Comparison of ENCODE assay signal across 13 cellular contexts in genomic region chr4:75948822-75949444, GRCh38.
DNase-seq lines count a peak whose midpoint lies in the region; ATAC-seq and TF ChIP-seq lines count a peak whose summit lies in the region.
"Had no signal": no experiment of that assay in that cellular context is flagged by ENCODE, and none has a peak within 500 bp of the region (broad histone marks: within the 10 kb centered on the region; RNA-seq: fewer than 3 reads in every experiment).

No MANE protein-coding gene starts in this region.

- ATAC-seq in GM18502 (IDR thresholded peaks at IDR 0.05; ENCODE audit: poor library complexity, unreplicated experiment), result peak; percentile 88
- peak; percentile 27 for ATAC-seq in GM19468 (IDR thresholded peaks at IDR 0.05; ENCODE audit: extremely low read depth, unreplicated experiment)
- ATAC-seq in HG02943 (IDR thresholded peaks at IDR 0.05; ENCODE audit: low read depth, unreplicated experiment), result peak; percentile 55
- ATAC-seq: stimulated activated effector memory CD8-positive, alpha-beta T cell treated with anti-CD3 and anti-CD28 coated beads, Interleukin-12 subunit alpha, Interleukin-12 subunit beta, amount 100 ng/mL, for 72 hours had no signal

- no peak for TF ChIP-seq CTCF in VCaP (conservative IDR thresholded peaks at IDR 0.05)

- H3K27ac ChIP-seq in VCaP, result peak overlapping the region; percentile 61
- H3K27ac ChIP-seq: neural progenitor cell had no signal

- no peak for DNase-seq in Ammon's horn (ENCODE audit: low spot score)
- DNase-seq in NCI-H2196 (lab: John Stamatoyannopoulos, UW; ENCODE audit: unreplicated experiment), result no peak
- DNase-seq in stimulated activated CD4-positive, alpha-beta T cell treated with anti-CD3 and anti-CD28 coated beads, Interleukin-12 subunit alpha, Interleukin-12 subunit beta, amount 100 ng/mL, for 4 hours, result no peak
- DNase-seq in C1 segment of cervical spinal cord (lab: John Stamatoyannopoulos, UW), result no peak
- DNase-seq: activated gamma-delta T cell treated with Interleukin-2 at 50 U/mL for 16 hours; CD4-positive, CD25-positive, alpha-beta regulatory T cell; cerebellar nuclear complex had no signal

Comparison
In these comparisons a context has a peak if more than half of its experiments do, and no peak if none do; other contexts are left out.
1. ATAC-seq: peak in every context shown above with its lines; median percentile 88 in GM18502; 55 in HG02943; 27 in GM19468.